10 cellular contexts compared by ENCODE assay signal in the genomic region with DNA sequence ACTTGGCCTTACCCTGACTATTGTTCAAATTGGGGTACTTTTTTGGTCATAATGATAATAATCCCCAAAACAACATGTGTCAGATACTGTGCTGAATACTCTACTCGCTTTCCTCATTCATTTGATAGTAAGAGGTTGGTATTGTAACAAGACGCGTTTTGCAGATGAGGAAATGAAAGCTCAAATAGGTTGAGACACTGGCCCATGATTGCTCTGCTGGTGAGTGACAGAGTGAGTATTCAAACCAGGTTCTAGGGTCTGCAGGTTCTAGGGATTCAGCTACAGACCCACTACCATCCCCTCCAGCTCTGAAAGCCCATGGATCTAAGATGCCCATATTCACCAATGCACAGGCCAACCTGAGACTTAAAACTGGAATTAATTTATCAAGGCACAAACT. TPM values are rescaled to one million over a fixed set of nuclear protein-coding genes. Genes with fewer than 3 reads are reported as not detected.
DNase-seq lines count a peak whose midpoint lies in the region; ATAC-seq and TF ChIP-seq lines count a peak whose summit lies in the region.
"Had no signal": no experiment of that assay in that cellular context is flagged by ENCODE, and none has a peak within 500 bp of the region (broad histone marks: within the 10 kb centered on the region; RNA-seq: fewer than 3 reads in every experiment).

No MANE protein-coding gene starts in this region.

- H3K4me1 Mint-ChIP-seq in activated CD4-positive, alpha-beta T cell treated with anti-CD3 and anti-CD28 coated beads, Interleukin-2, amount 10 ng/mL, durations not matched to agents 24 days and 14 days: peaks cover 19% of the 10 kb centered on the region
- H3K4me1 Mint-ChIP-seq in GM23338: no peaks in the 10 kb centered on the region

- H3K9me3 Mint-ChIP-seq in activated CD4-positive, alpha-beta T cell treated with anti-CD3 and anti-CD28 coated beads, Interleukin-2, amount 10 ng/mL, durations not matched to agents 24 days and 14 days: peaks cover 7% of the 10 kb centered on the region
- no peaks in the 10 kb centered on the region; the same call in 2 of the 3 replicates for H3K9me3 Mint-ChIP-seq in GM23338

- H3K4me3 Mint-ChIP-seq in activated CD4-positive, alpha-beta T cell treated with anti-CD3 and anti-CD28 coated beads, Interleukin-2, amount 10 ng/mL, durations not matched to agents 24 days and 14 days: peak overlapping the region; percentile 3
- peak overlapping the region; percentile 96 for H3K4me3 Mint-ChIP-seq in GM23338

- no peak overlapping the region for H3K27ac ChIP-seq in GM23338 (ENCODE audit: low read depth)
- peak overlapping the region; percentile 78 for H3K27ac ChIP-seq in neutrophil
- H3K27ac ChIP-seq in tibial nerve: no peak overlapping the region

- H3F3A ChIP-seq in GM23338 (replicated peaks; ENCODE audit: low read depth): no peaks in the 10 kb centered on the region

- intact Hi-C loops in activated CD4-positive, alpha-beta T cell treated with anti-CD3 and anti-CD28 coated beads, Interleukin-2, amount 10 ng/mL, durations not matched to agents 24 days and 14 days (cut with micrococcal nuclease): loop anchor here (5.0 kb wide), 1 partner anchor 116 kb away; no protein-coding TSS in a partner anchor

- H3K4me1 ChIP-seq in GM23338 (ENCODE audit: insufficient read depth) (peaks cover 6% of the 10 kb centered on the region), neutrophil (ENCODE audit: control insufficient read depth in 1 of 2, insufficient read depth in 1 of 2, low read depth in 1 of 2, low read length in 1 of 2) (peaks cover 48 to 55% of the 10 kb centered on the region in 2 experiments), tibial nerve (peaks cover 0 to 22% (median 0%) of the 10 kb centered on the region in 4 donors)

- H3K9me3 ChIP-seq in neutrophil (no peaks in the 10 kb centered on the region), tibial nerve (no peaks in the 10 kb centered on the region)
- H3K9me3 ChIP-seq: sigmoid colon had no signal

- no peaks in the 10 kb centered on the region for H3K9me2 ChIP-seq in GM23338 (ENCODE audit: insufficient read depth)

- H3K4me2 ChIP-seq in GM23338: peak overlapping the region; percentile 85; the same call in 1 of the 2 replicates

- no peak for ATAC-seq in GM23338

- TF ChIP-seq POLR2A in tibial nerve (IDR thresholded peaks at IDR 0.05): no peak

- H2AFZ ChIP-seq in GM23338: no peak overlapping the region

- H3K36me3 ChIP-seq in GM23338 (ENCODE audit: insufficient read depth) (no peaks in the 10 kb centered on the region), neutrophil (no peaks in the 10 kb centered on the region), tibial nerve (no peaks in the 10 kb centered on the region)
- H3K36me3 ChIP-seq: sigmoid colon had no signal

- H3K79me2 ChIP-seq in GM23338 (replicated peaks; ENCODE audit: insufficient read depth): no peaks in the 10 kb centered on the region

- DNase-seq in activated CD4-positive, alpha-beta T cell treated with anti-CD3 and anti-CD28 coated beads, Interleukin-2, amount 10 ng/mL, durations not matched to agents 24 days and 14 days: no peak
- no peak for DNase-seq in activated CD4-positive, alpha-beta T cell treated with anti-CD3 and anti-CD28 coated beads for 4 hours
- DNase-seq in GM23338 (ENCODE audit: low spot score) (no peak), RPMI8226 (peak; percentile 12), iPS-NIHi7 (ENCODE audit: extremely low spot score) (no peak), tibial nerve (ENCODE audit: low spot score in 2 of 2) (no peak)
- DNase-seq in activated CD8-positive, alpha-beta memory T cell treated with anti-CD3 and anti-CD28 coated beads, Interleukin-2, amount 50 U/mL, for 4 hours: no peak
- DNase-seq: activated CD8-positive, alpha-beta memory T cell treated with anti-CD3 and anti-CD28 coated beads for 24 hours; sigmoid colon had no signal

- TF ChIP-seq EP300 in tibial nerve (IDR thresholded peaks at IDR 0.05): no peak

- H3K27me3 Mint-ChIP-seq in activated CD4-positive, alpha-beta T cell treated with anti-CD3 and anti-CD28 coated beads, Interleukin-2, amount 10 ng/mL, durations not matched to agents 24 days and 14 days: peaks cover 5% of the 10 kb centered on the region
- peaks cover 7% of the 10 kb centered on the region for H3K27me3 Mint-ChIP-seq in GM23338 (ENCODE audit: insufficient read depth, low read depth, poor library complexity)

- no peaks in the 10 kb centered on the region for H3K36me3 Mint-ChIP-seq in activated CD4-positive, alpha-beta T cell treated with anti-CD3 and anti-CD28 coated beads, Interleukin-2, amount 10 ng/mL, durations not matched to agents 24 days and 14 days (ENCODE audit: low read depth)
- no peaks in the 10 kb centered on the region for H3K36me3 Mint-ChIP-seq in GM23338 (ENCODE audit: low read depth)

- H3K27me3 ChIP-seq in GM23338 (ENCODE audit: insufficient read depth): peaks cover 22% of the 10 kb centered on the region
- H3K27me3 ChIP-seq in neutrophil: no peaks in the 10 kb centered on the region
- no peaks in the 10 kb centered on the region for H3K27me3 ChIP-seq in tibial nerve
- H3K27me3 ChIP-seq: sigmoid colon had no signal

- no peak overlapping the region for H3K4me3 ChIP-seq in GM23338
- peak overlapping the region in 1 of 2 experiments; percentile 18 for H3K4me3 ChIP-seq in neutrophil (ENCODE audit: low read depth in 1 of 2, low read length in 1 of 2)
- peak overlapping the region in 1 of 4 donors; percentile 87 for H3K4me3 ChIP-seq in tibial nerve

- no peaks in the 10 kb centered on the region for H4K20me1 ChIP-seq in GM23338 (replicated peaks; ENCODE audit: insufficient read depth)

- WGBS in tibial nerve, 2 donors: 79 to 90% methylated on average over 3 of the region's 3 CpGs

- no peak overlapping the region for H3K27ac Mint-ChIP-seq in activated CD4-positive, alpha-beta T cell treated with anti-CD3 and anti-CD28 coated beads, Interleukin-2, amount 10 ng/mL, durations not matched to agents 24 days and 14 days
- no peak overlapping the region for H3K27ac Mint-ChIP-seq in GM23338

- no peak for TF ChIP-seq CTCF in GM23338 (conservative IDR thresholded peaks at IDR 0.05; ENCODE audit: low read depth in 2 of 2)
- no peak for TF ChIP-seq CTCF in neutrophil (IDR thresholded peaks at IDR 0.05)
- no peak for TF ChIP-seq CTCF in tibial nerve (IDR thresholded peaks at IDR 0.05)

TF ChIP-seq in GM23338, 12 proteins besides CTCF, POLR2A, EP300 and RAD21 (continues in another document):
- TF ChIP-seq POLR2AphosphoS5 (IDR thresholded peaks at IDR 0.05; ENCODE audit: low read depth): no peak

RNA-seq across cellular contexts. Expression of gene ENPP4, which starts 1.3 kb away (rescaled TPM):
- 5.3 and 6.0 TPM in 2 replicates for total RNA-seq in activated CD4-positive, alpha-beta T cell treated with anti-CD3 and anti-CD28 coated beads, Interleukin-2, amount 10 ng/mL, durations not matched to agents 24 days and 14 days
- 4.4 and 5.6 TPM in 2 replicates for total RNA-seq in GM23338 (2014; rRNA removed; shearing (Covaris generic))
- polyA plus RNA-seq in GM23338 (2016; fragmentation: Nextera tagmentation; extraction: Ambion mirVana): 2.2 and 2.3 TPM in 2 replicates
- total RNA-seq in tibial nerve: 10 to 100 TPM; 13.8 to 22.0 (median 18.9) TPM

RNA-seq across cellular contexts. Expression of gene ENPP5, which starts 42.3 kb away (rescaled TPM):
- not detected in 2 replicates for total RNA-seq in activated CD4-positive, alpha-beta T cell treated with anti-CD3 and anti-CD28 coated beads, Interleukin-2, amount 10 ng/mL, durations not matched to agents 24 days and 14 days
- 10.6 and 13.0 TPM in 2 replicates for total RNA-seq in GM23338 (2014; rRNA removed; shearing (Covaris generic))
- 7.3 and 8.5 TPM in 2 replicates for polyA plus RNA-seq in GM23338 (2016; fragmentation: Nextera tagmentation; extraction: Ambion mirVana)
- 1 to 10 TPM in 2 of 4 donors, under 1 TPM in 2; 0.30 to 2.3 (median 1.2) TPM for total RNA-seq in tibial nerve
